ENCODE assay signal across 1 cellular context in genomic region chr13:30617315-30618185, GRCh38.
A peak's percentile ranks its signal among the peaks of the same experiment; 100 is the strongest.
TF ChIP-seq lines count a peak whose summit lies in the region.

TSS of gene USPL1 (plus strand) at chr13:30617920. CDS start at chr13:30621141, 3,221 bp downstream.

TF ChIP-seq in HepG2, 621 proteins besides CTCF, POLR2A, EP300 and RAD21 (continued from another document and continues in another):
- TF ChIP-seq PBX3 (CRISPR knock-in tag; IDR thresholded peaks at IDR 0.05; ENCODE audit: borderline replicate concordance) = peak; percentile 86; the same call in 1 of the 2 replicates
- TF ChIP-seq ZNF225 (CRISPR knock-in tag; IDR thresholded peaks at IDR 0.05) = peak; percentile 25; the same call in 1 of the 2 replicates
- peak; percentile 96; the same call in 1 of the 2 replicates for TF ChIP-seq CREBL2 (CRISPR knock-in tag; IDR thresholded peaks at IDR 0.05; ENCODE audit: borderline replicate concordance)
- peak; percentile 96 for TF ChIP-seq ARID3A (IDR thresholded peaks at IDR 0.05; ENCODE audit: low read depth, low read length)
- TF ChIP-seq ATF5 (CRISPR knock-in tag; IDR thresholded peaks at IDR 0.05; ENCODE audit: low read depth) = peak; percentile 93; the same call in 1 of the 2 replicates
- TF ChIP-seq TARDBP (CRISPR knock-in tag; IDR thresholded peaks at IDR 0.05) = peak; percentile 100
- TF ChIP-seq FOSL2 (CRISPR knock-in tag; IDR thresholded peaks at IDR 0.05) = peak; percentile 82
- no peak for TF ChIP-seq DPF2 (CRISPR knock-in tag; IDR thresholded peaks at IDR 0.05; ENCODE audit: borderline replicate concordance, low read depth)
- no peak; the same call in 1 of the 2 replicates for TF ChIP-seq ZNF484 (CRISPR knock-in tag; IDR thresholded peaks at IDR 0.05; ENCODE audit: borderline replicate concordance, low read depth)
- TF ChIP-seq MIER3 (CRISPR knock-in tag; IDR thresholded peaks at IDR 0.05; ENCODE audit: borderline replicate concordance) = peak; percentile 100
- no peak for TF ChIP-seq RAD51 (IDR thresholded peaks at IDR 0.05; ENCODE audit: borderline replicate concordance)
- no peak for TF ChIP-seq FOXA1 (IDR thresholded peaks at IDR 0.05)
- peak; percentile 68; the same call in 1 of the 2 replicates for TF ChIP-seq FOXA1 (CRISPR knock-in tag; IDR thresholded peaks at IDR 0.05)
- TF ChIP-seq ZNF770 (CRISPR knock-in tag; IDR thresholded peaks at IDR 0.05) = peak; percentile 79
- TF ChIP-seq CREM (IDR thresholded peaks at IDR 0.05) = peak; percentile 77
- peak; percentile 21; the same call in 1 of the 2 replicates for TF ChIP-seq CREM (CRISPR knock-in tag; IDR thresholded peaks at IDR 0.05)
- TF ChIP-seq MEF2D (CRISPR knock-in tag; IDR thresholded peaks at IDR 0.05) = peak; percentile 97
- TF ChIP-seq ZNF749 (CRISPR knock-in tag; IDR thresholded peaks at IDR 0.05; ENCODE audit: borderline replicate concordance) = peak; percentile 96
- no peak for TF ChIP-seq NONO (IDR thresholded peaks at IDR 0.05)
- peak; percentile 100 for TF ChIP-seq NONO (CRISPR knock-in tag; conservative IDR thresholded peaks at IDR 0.05)
- TF ChIP-seq RNF2 (conservative IDR thresholded peaks at IDR 0.05; ENCODE audit: low read depth) = peak; percentile 96
- peak; percentile 88 for TF ChIP-seq JUND (CRISPR knock-in tag; IDR thresholded peaks at IDR 0.05)
- TF ChIP-seq SIN3A (IDR thresholded peaks at IDR 0.05; ENCODE audit: borderline replicate concordance, low read depth, low read length) = peak; percentile 89; the same call in 1 of the 2 replicates
- no peak for TF ChIP-seq ZFP62 (CRISPR knock-in tag; IDR thresholded peaks at IDR 0.05)
- TF ChIP-seq PRDM10 (CRISPR knock-in tag; IDR thresholded peaks at IDR 0.05; ENCODE audit: low read depth) = peak; percentile 43; the same call in 1 of the 2 replicates
- 0 out of 2 replicates have a peak, but pooled peaks have one; percentile 13 for TF ChIP-seq ZNF7 (CRISPR knock-in tag; IDR thresholded peaks at IDR 0.05)
- TF ChIP-seq GMEB2 (CRISPR knock-in tag; IDR thresholded peaks at IDR 0.05; ENCODE audit: low read depth) = peak; percentile 78
- TF ChIP-seq ZNF644 (CRISPR knock-in tag; IDR thresholded peaks at IDR 0.05; ENCODE audit: low read depth) = no peak
- TF ChIP-seq YY1 (IDR thresholded peaks at IDR 0.05; ENCODE audit: insufficient read depth, insufficient replicate concordance, low read depth, low read length) = peak; percentile 82
- TF ChIP-seq POLR2G (IDR thresholded peaks at IDR 0.05; ENCODE audit: low read depth, low read length) = peak; percentile 85
- peak; percentile 92 for TF ChIP-seq HNRNPUL1 (IDR thresholded peaks at IDR 0.05; ENCODE audit: low read depth, low read length)
- peak; percentile 85; the same call in 1 of the 2 replicates for TF ChIP-seq ZBTB46 (CRISPR knock-in tag; IDR thresholded peaks at IDR 0.05; ENCODE audit: borderline replicate concordance)
- no peak for TF ChIP-seq DDIT3 (CRISPR knock-in tag; IDR thresholded peaks at IDR 0.05)
- peak; percentile 97 for TF ChIP-seq ZBTB20 (CRISPR knock-in tag; IDR thresholded peaks at IDR 0.05; ENCODE audit: borderline replicate concordance, low read depth)
- peak; percentile 88; the same call in 1 of the 2 replicates for TF ChIP-seq EEA1 (CRISPR knock-in tag; IDR thresholded peaks at IDR 0.05; ENCODE audit: borderline replicate concordance)
- peak; percentile 86 for TF ChIP-seq ZNF768 (CRISPR knock-in tag; IDR thresholded peaks at IDR 0.05)
- TF ChIP-seq ZNF556 (CRISPR knock-in tag; IDR thresholded peaks at IDR 0.05; ENCODE audit: borderline replicate concordance) = peak; percentile 92; the same call in 1 of the 2 replicates
- TF ChIP-seq PLRG1 (conservative IDR thresholded peaks at IDR 0.05) = no peak
- peak; percentile 98 for TF ChIP-seq KDM3A (CRISPR knock-in tag; IDR thresholded peaks at IDR 0.05; ENCODE audit: low read depth)
- TF ChIP-seq ATRX (CRISPR knock-in tag; IDR thresholded peaks at IDR 0.05; ENCODE audit: borderline replicate concordance) = no peak
- TF ChIP-seq MED1 (CRISPR knock-in tag; IDR thresholded peaks at IDR 0.05) = peak; percentile 94
- TF ChIP-seq RFX5 (IDR thresholded peaks at IDR 0.05; ENCODE audit: low read depth, low read length) = peak; percentile 67; the same call in 1 of the 2 replicates
- no peak for TF ChIP-seq DBP (CRISPR knock-in tag; IDR thresholded peaks at IDR 0.05; ENCODE audit: not compliant biosample characterization)
- peak; percentile 47; the same call in 1 of the 2 replicates for TF ChIP-seq ZNF460 (CRISPR knock-in tag; IDR thresholded peaks at IDR 0.05; ENCODE audit: borderline replicate concordance)
- TF ChIP-seq BORCS8-MEF2B (CRISPR knock-in tag; IDR thresholded peaks at IDR 0.05) = peak; percentile 99
- TF ChIP-seq ATF2 (CRISPR knock-in tag; IDR thresholded peaks at IDR 0.05) = peak; percentile 95
- TF ChIP-seq CC2D1A (CRISPR knock-in tag; IDR thresholded peaks at IDR 0.05) = no peak; the same call in none of the 2 replicates
- no peak for TF ChIP-seq LBX2 (CRISPR knock-in tag; IDR thresholded peaks at IDR 0.05; ENCODE audit: borderline replicate concordance)
- TF ChIP-seq SCMH1 (CRISPR knock-in tag; IDR thresholded peaks at IDR 0.05; ENCODE audit: borderline replicate concordance) = no peak
